In the genomic region with DNA sequence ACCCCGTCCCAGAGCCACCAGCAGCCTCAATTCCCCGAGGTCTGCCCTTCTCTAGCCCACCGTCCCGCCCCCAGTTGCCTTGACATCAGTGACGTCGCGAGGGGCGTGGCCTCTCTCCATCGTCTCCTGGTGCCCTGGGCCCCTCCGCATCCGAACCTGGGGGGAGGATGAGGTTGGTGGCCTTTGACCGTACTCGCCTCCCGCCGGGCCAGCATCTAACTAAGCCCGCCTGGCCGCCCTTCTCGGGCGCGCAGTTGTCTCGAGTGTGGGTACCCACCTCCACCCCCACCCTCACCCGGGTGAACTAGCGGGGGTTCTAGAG, we compare ENCODE assay signal across 1 cellular context.
TF ChIP-seq lines count a peak whose summit lies in the region.

No MANE protein-coding gene starts in this region.

TF ChIP-seq in GM12878, 131 proteins besides CTCF, POLR2A, EP300 and RAD21 (continued from another document):
- TF ChIP-seq MEF2A (IDR thresholded peaks at IDR 0.05; ENCODE audit: insufficient read depth, low read depth, low read length) (no peak), CEBPB (IDR thresholded peaks at IDR 0.05; ENCODE audit: borderline replicate concordance in 1 of 2, low read depth in 2 of 2, low read length in 2 of 2) (no peak), SIX5 (IDR thresholded peaks at IDR 0.05; ENCODE audit: low read depth, low read length, severe bottlenecking) (no peak), RUNX3 (IDR thresholded peaks at IDR 0.05; ENCODE audit: low read length) (no peak), RB1 (IDR thresholded peaks at IDR 0.05; ENCODE audit: borderline replicate concordance) (no peak), ZBTB33 (IDR thresholded peaks at IDR 0.05) (no peak), IRF4 (IDR thresholded peaks at IDR 0.05; ENCODE audit: low read depth, low read length) (no peak), NR2C1 (IDR thresholded peaks at IDR 0.05) (no peak; the same call in 1 of the 2 replicates), GABPA (IDR thresholded peaks at IDR 0.05; ENCODE audit: low read depth) (no peak), POLR2AphosphoS5 (IDR thresholded peaks at IDR 0.05; ENCODE audit: low read length) (peak; percentile 61; the same call in 1 of the 2 replicates), HDGF (IDR thresholded peaks at IDR 0.05) (peak; percentile 17; the same call in 1 of the 2 replicates), KDM1A (IDR thresholded peaks at IDR 0.05; ENCODE audit: borderline replicate concordance) (no peak), SMAD5 (IDR thresholded peaks at IDR 0.05; ENCODE audit: low read depth) (peak; percentile 50; the same call in 1 of the 2 replicates), STAT3 (IDR thresholded peaks at IDR 0.05; ENCODE audit: low read depth, low read length) (no peak), MTA3 (IDR thresholded peaks at IDR 0.05; ENCODE audit: borderline replicate concordance, low read length) (no peak; the same call in 1 of the 2 replicates), REST (IDR thresholded peaks at IDR 0.05; ENCODE audit: low read depth, low read length) (no peak)
- TF ChIP-seq, protein P1, sequence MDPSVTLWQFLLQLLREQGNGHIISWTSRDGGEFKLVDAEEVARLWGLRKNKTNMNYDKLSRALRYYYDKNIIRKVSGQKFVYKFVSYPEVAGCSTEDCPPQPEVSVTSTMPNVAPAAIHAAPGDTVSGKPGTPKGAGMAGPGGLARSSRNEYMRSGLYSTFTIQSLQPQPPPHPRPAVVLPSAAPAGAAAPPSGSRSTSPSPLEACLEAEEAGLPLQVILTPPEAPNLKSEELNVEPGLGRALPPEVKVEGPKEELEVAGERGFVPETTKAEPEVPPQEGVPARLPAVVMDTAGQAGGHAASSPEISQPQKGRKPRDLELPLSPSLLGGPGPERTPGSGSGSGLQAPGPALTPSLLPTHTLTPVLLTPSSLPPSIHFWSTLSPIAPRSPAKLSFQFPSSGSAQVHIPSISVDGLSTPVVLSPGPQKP (IDR thresholded peaks at IDR 0.05; ENCODE audit: low read depth, low read length) = no peak
